In genomic region chr3:195785781-195786405, GRCh38 we compare ENCODE assay signal across 7 cellular contexts. TPM values are rescaled to one million over a fixed set of nuclear protein-coding genes. Genes with fewer than 3 reads are reported as not detected.
A peak's percentile ranks its signal among the peaks of the same experiment; 100 is the strongest.
DNase-seq lines count a peak whose midpoint lies in the region; ATAC-seq lines count a peak whose summit lies in the region.
"Not testable (repeated sequence)": the region's sequence is repeated elsewhere in the genome, so short reads cannot be mapped to it uniquely, and the experiment has no call there.

No MANE protein-coding gene starts in this region.

- CTCF ChIA-PET in activated CD4-positive, alpha-beta memory T cell treated with anti-CD3 and anti-CD28 coated beads for 36 hours (lab: Charles Lee) = not testable (repeated sequence)

- peak overlapping the region; percentile 2 for H3K4me3 Mint-ChIP-seq in activated CD4-positive, alpha-beta memory T cell treated with anti-CD3 and anti-CD28 coated beads for 36 hours
- H3K4me3 Mint-ChIP-seq in activated T-helper 17 cell treated with anti-CD3 and anti-CD28 coated beads, Interleukin-2, amount 50 U/mL, for 72 hours = peak overlapping the region; percentile 66
- H3K4me3 Mint-ChIP-seq in activated naive CD8-positive, alpha-beta T cell treated with anti-CD3 and anti-CD28 coated beads, Interleukin-2, amount 10 ng/mL, durations not matched to agents 7 days and 5 days = peak overlapping the region; percentile 17
- H3K4me3 Mint-ChIP-seq in immature natural killer cell = peak overlapping the region; percentile 41 to 88 (median 79)
- H3K4me3 Mint-ChIP-seq in naive thymus-derived CD8-positive, alpha-beta T cell = peak overlapping the region in 9 of 10 donors; percentile 35 to 78 (median 63)
- peak overlapping the region; percentile 3 for H3K4me3 Mint-ChIP-seq in stimulated activated effector memory CD8-positive, alpha-beta T cell treated with anti-CD3 and anti-CD28 coated beads, Interleukin-12 subunit alpha, Interleukin-12 subunit beta, amount 100 ng/mL, for 72 hours

- peak overlapping the region; percentile 70 for H3K27ac Mint-ChIP-seq in activated CD4-positive, alpha-beta memory T cell treated with anti-CD3 and anti-CD28 coated beads for 36 hours
- H3K27ac Mint-ChIP-seq in activated T-helper 17 cell treated with anti-CD3 and anti-CD28 coated beads, Interleukin-2, amount 50 U/mL, for 72 hours = peak overlapping the region; percentile 89
- peak overlapping the region; percentile 91 for H3K27ac Mint-ChIP-seq in activated naive CD8-positive, alpha-beta T cell treated with anti-CD3 and anti-CD28 coated beads, Interleukin-2, amount 10 ng/mL, durations not matched to agents 7 days and 5 days
- peak overlapping the region; percentile 89 to 96 (median 92) for H3K27ac Mint-ChIP-seq in immature natural killer cell
- H3K27ac Mint-ChIP-seq in naive thymus-derived CD8-positive, alpha-beta T cell = peak overlapping the region; percentile 83 to 97 (median 92)
- peak overlapping the region; percentile 93 for H3K27ac Mint-ChIP-seq in stimulated activated effector memory CD8-positive, alpha-beta T cell treated with anti-CD3 and anti-CD28 coated beads, Interleukin-12 subunit alpha, Interleukin-12 subunit beta, amount 100 ng/mL, for 72 hours

- POLR2A ChIA-PET in activated CD4-positive, alpha-beta memory T cell treated with anti-CD3 and anti-CD28 coated beads for 36 hours (lab: Charles Lee); activated naive CD8-positive, alpha-beta T cell treated with anti-CD3 and anti-CD28 coated beads, Interleukin-2, amount 10 ng/mL, durations not matched to agents 7 days and 5 days (lab: Charles Lee); naive thymus-derived CD8-positive, alpha-beta T cell (lab: Charles Lee): not testable (repeated sequence)

- H3K27ac ChIP-seq in KOPT-K1 (ENCODE audit: low read depth, low read length, poor library complexity, severe bottlenecking) = peak overlapping the region; percentile 4

- H3K4me1 Mint-ChIP-seq in activated CD4-positive, alpha-beta memory T cell treated with anti-CD3 and anti-CD28 coated beads for 36 hours (ENCODE audit: low read depth) = peaks cover 70% of the 10 kb centered on the region
- peaks cover 55% of the 10 kb centered on the region for H3K4me1 Mint-ChIP-seq in activated T-helper 17 cell treated with anti-CD3 and anti-CD28 coated beads, Interleukin-2, amount 50 U/mL, for 72 hours
- peaks cover 50% of the 10 kb centered on the region for H3K4me1 Mint-ChIP-seq in activated naive CD8-positive, alpha-beta T cell treated with anti-CD3 and anti-CD28 coated beads, Interleukin-2, amount 10 ng/mL, durations not matched to agents 7 days and 5 days
- H3K4me1 Mint-ChIP-seq in immature natural killer cell = peaks cover 71 to 89% of the 10 kb centered on the region in 2 donors
- H3K4me1 Mint-ChIP-seq in naive thymus-derived CD8-positive, alpha-beta T cell = peaks cover 66 to 86% (median 77%) of the 10 kb centered on the region in 4 donors
- peaks cover 85% of the 10 kb centered on the region for H3K4me1 Mint-ChIP-seq in stimulated activated effector memory CD8-positive, alpha-beta T cell treated with anti-CD3 and anti-CD28 coated beads, Interleukin-12 subunit alpha, Interleukin-12 subunit beta, amount 100 ng/mL, for 72 hours

- H3K9me3 Mint-ChIP-seq in activated CD4-positive, alpha-beta memory T cell treated with anti-CD3 and anti-CD28 coated beads for 36 hours = peaks cover 59% of the 10 kb centered on the region
- H3K9me3 Mint-ChIP-seq in activated T-helper 17 cell treated with anti-CD3 and anti-CD28 coated beads, Interleukin-2, amount 50 U/mL, for 72 hours = peaks cover 41% of the 10 kb centered on the region
- peaks cover 69% of the 10 kb centered on the region for H3K9me3 Mint-ChIP-seq in activated naive CD8-positive, alpha-beta T cell treated with anti-CD3 and anti-CD28 coated beads, Interleukin-2, amount 10 ng/mL, durations not matched to agents 7 days and 5 days
- peaks cover 38 to 61% (median 48%) of the 10 kb centered on the region in 6 donors for H3K9me3 Mint-ChIP-seq in immature natural killer cell
- peaks cover 0 to 69% (median 52%) of the 10 kb centered on the region in 9 donors for H3K9me3 Mint-ChIP-seq in naive thymus-derived CD8-positive, alpha-beta T cell
- H3K9me3 Mint-ChIP-seq in stimulated activated effector memory CD8-positive, alpha-beta T cell treated with anti-CD3 and anti-CD28 coated beads, Interleukin-12 subunit alpha, Interleukin-12 subunit beta, amount 100 ng/mL, for 72 hours = peaks cover 57% of the 10 kb centered on the region

- ATAC-seq in activated T-helper 17 cell treated with anti-CD3 and anti-CD28 coated beads, Interleukin-2, amount 50 U/mL, for 72 hours (replicated peaks); activated naive CD8-positive, alpha-beta T cell treated with anti-CD3 and anti-CD28 coated beads, Interleukin-2, amount 10 ng/mL, durations not matched to agents 7 days and 5 days (ENCODE audit: low read depth); naive thymus-derived CD8-positive, alpha-beta T cell; stimulated activated effector memory CD8-positive, alpha-beta T cell treated with anti-CD3 and anti-CD28 coated beads, Interleukin-12 subunit alpha, Interleukin-12 subunit beta, amount 100 ng/mL, for 72 hours: not testable (repeated sequence)

- not testable (repeated sequence) for H3K9me3 ChIP-seq in KOPT-K1 (ENCODE audit: insufficient read depth, low read length, poor library complexity, severe bottlenecking)

- peaks cover 29% of the 10 kb centered on the region for H3K36me3 Mint-ChIP-seq in activated CD4-positive, alpha-beta memory T cell treated with anti-CD3 and anti-CD28 coated beads for 36 hours
- H3K36me3 Mint-ChIP-seq in activated T-helper 17 cell treated with anti-CD3 and anti-CD28 coated beads, Interleukin-2, amount 50 U/mL, for 72 hours (ENCODE audit: low read depth) = not testable (repeated sequence)
- peaks cover 60% of the 10 kb centered on the region for H3K36me3 Mint-ChIP-seq in activated naive CD8-positive, alpha-beta T cell treated with anti-CD3 and anti-CD28 coated beads, Interleukin-2, amount 10 ng/mL, durations not matched to agents 7 days and 5 days
- H3K36me3 Mint-ChIP-seq in immature natural killer cell = peaks cover 26 to 39% (median 34%) of the 10 kb centered on the region in 3 donors
- H3K36me3 Mint-ChIP-seq in naive thymus-derived CD8-positive, alpha-beta T cell = peaks cover 0 to 16% (median 14%) of the 10 kb centered on the region in 3 donors
- H3K36me3 Mint-ChIP-seq in stimulated activated effector memory CD8-positive, alpha-beta T cell treated with anti-CD3 and anti-CD28 coated beads, Interleukin-12 subunit alpha, Interleukin-12 subunit beta, amount 100 ng/mL, for 72 hours = peaks cover 19% of the 10 kb centered on the region

- intact Hi-C loops in activated CD4-positive, alpha-beta memory T cell treated with anti-CD3 and anti-CD28 coated beads for 36 hours (cut with micrococcal nuclease) = not testable (repeated sequence)

- DNase-seq in activated CD4-positive, alpha-beta memory T cell treated with anti-CD3 and anti-CD28 coated beads for 36 hours = peak; percentile 32
- not testable (repeated sequence) for DNase-seq in activated naive CD8-positive, alpha-beta T cell treated with anti-CD3 and anti-CD28 coated beads, Interleukin-2, amount 10 ng/mL, durations not matched to agents 7 days and 5 days; immature natural killer cell; naive thymus-derived CD8-positive, alpha-beta T cell; stimulated activated effector memory CD8-positive, alpha-beta T cell treated with anti-CD3 and anti-CD28 coated beads, Interleukin-12 subunit alpha, Interleukin-12 subunit beta, amount 100 ng/mL, for 72 hours (ENCODE audit: low spot score in 2 of 2)

- not testable (repeated sequence) for H3K36me3 ChIP-seq in KOPT-K1 (ENCODE audit: insufficient read depth, low read length)

- not testable (repeated sequence) for H3K27me3 Mint-ChIP-seq in activated CD4-positive, alpha-beta memory T cell treated with anti-CD3 and anti-CD28 coated beads for 36 hours; activated T-helper 17 cell treated with anti-CD3 and anti-CD28 coated beads, Interleukin-2, amount 50 U/mL, for 72 hours; activated naive CD8-positive, alpha-beta T cell treated with anti-CD3 and anti-CD28 coated beads, Interleukin-2, amount 10 ng/mL, durations not matched to agents 7 days and 5 days; naive thymus-derived CD8-positive, alpha-beta T cell
- peaks cover 32 to 41% (median 34%) of the 10 kb centered on the region in 3 donors for H3K27me3 Mint-ChIP-seq in immature natural killer cell (ENCODE audit: low read depth in 3 of 3)

RNA-seq across cellular contexts. Expression of gene MUC4, which starts 25.8 kb away (rescaled TPM):
- under 1 TPM; 0.15 to 0.24 TPM for total RNA-seq in activated CD4-positive, alpha-beta memory T cell treated with anti-CD3 and anti-CD28 coated beads for 36 hours
- 1 to 10 TPM; 2.4 to 3.1 TPM for total RNA-seq in activated T-helper 17 cell treated with anti-CD3 and anti-CD28 coated beads, Interleukin-2, amount 50 U/mL, for 72 hours
- total RNA-seq in activated naive CD8-positive, alpha-beta T cell treated with anti-CD3 and anti-CD28 coated beads, Interleukin-2, amount 10 ng/mL, durations not matched to agents 7 days and 5 days = under 1 TPM in 1 of 2 experiments, not detected in 1; 0.06 TPM
- under 1 TPM in 1 of 3 donors, not detected in 2; 0.06 TPM for polyA plus RNA-seq in immature natural killer cell
- not detected for total RNA-seq in naive thymus-derived CD8-positive, alpha-beta T cell
- polyA plus RNA-seq in naive thymus-derived CD8-positive, alpha-beta T cell = not detected

Comparison
In these comparisons a context has a peak if more than half of its experiments do, and no peak if none do; other contexts are left out.
1. H3K4me3 Mint-ChIP-seq: peak in every context shown above with its lines; median percentile 79 in immature natural killer cell; 66 in activated T-helper 17 cell treated with anti-CD3 and anti-CD28 coated beads, Interleukin-2, amount 50 U/mL, for 72 hours; 63 in naive thymus-derived CD8-positive, alpha-beta T cell; 17 in activated naive CD8-positive, alpha-beta T cell treated with anti-CD3 and anti-CD28 coated beads, Interleukin-2, amount 10 ng/mL, durations not matched to agents 7 days and 5 days; 3 in stimulated activated effector memory CD8-positive, alpha-beta T cell treated with anti-CD3 and anti-CD28 coated beads, Interleukin-12 subunit alpha, Interleukin-12 subunit beta, amount 100 ng/mL, for 72 hours; 2 in activated CD4-positive, alpha-beta memory T cell treated with anti-CD3 and anti-CD28 coated beads for 36 hours.